ENCODE assay signal across 14 cellular contexts in the genomic region with DNA sequence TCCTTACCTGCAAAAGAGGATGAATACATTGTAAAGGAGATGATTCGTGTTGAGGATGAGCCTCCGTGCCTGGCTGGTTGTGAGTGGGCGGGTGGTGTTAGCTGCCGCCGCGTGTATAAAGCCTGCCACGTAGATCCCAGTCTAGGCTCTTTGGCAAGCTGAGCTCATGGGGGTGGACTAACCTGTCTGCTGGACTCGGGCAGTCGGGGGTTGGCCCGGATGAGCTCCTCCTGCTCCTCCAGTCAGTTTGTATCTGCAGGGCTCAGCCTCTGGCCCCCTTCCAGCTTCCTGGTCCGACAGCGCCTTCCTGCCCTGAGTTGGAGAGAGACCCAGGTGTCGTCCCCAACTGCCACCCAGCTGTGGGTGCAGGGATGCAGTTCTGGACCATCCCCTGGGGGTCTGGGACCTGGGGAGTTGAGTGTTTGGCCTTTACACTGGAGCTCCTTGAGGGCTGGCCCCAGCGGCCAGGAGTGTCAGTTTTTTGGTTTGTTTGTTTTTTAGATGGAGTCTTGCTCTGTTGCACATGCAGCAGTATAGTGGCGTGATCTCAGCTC. TPM values are rescaled to one million over a fixed set of nuclear protein-coding genes. Genes with fewer than 3 reads are reported as not detected.
DNase-seq lines count a peak whose midpoint lies in the region; ATAC-seq, FAIRE-seq and TF ChIP-seq lines count a peak whose summit lies in the region.
"Had no signal": no experiment of that assay in that cellular context is flagged by ENCODE, and none has a peak within 500 bp of the region (broad histone marks: within the 10 kb centered on the region; RNA-seq: fewer than 3 reads in every experiment).

No MANE protein-coding gene starts in this region.

- no peaks in the 10 kb centered on the region for H3K9me2 ChIP-seq in GM23248 (ENCODE audit: insufficient read depth)

- TF ChIP-seq CTCF in right lobe of liver (IDR thresholded peaks at IDR 0.05): no peak

- H4K20me1 ChIP-seq in GM23248 (ENCODE audit: insufficient read depth): no peaks in the 10 kb centered on the region

- no peaks in the 10 kb centered on the region for H3F3A ChIP-seq in GM23248 (ENCODE audit: insufficient read depth)

- H3K27ac ChIP-seq in right lobe of liver: peak overlapping the region in 1 of 3 donors; percentile 24
- H3K27ac ChIP-seq in GM23248: no peak overlapping the region
- H3K27ac ChIP-seq: esophagus muscularis mucosa, SJCRH30 had no signal

- H3K9me3 ChIP-seq in right lobe of liver: no peaks in the 10 kb centered on the region
- no peaks in the 10 kb centered on the region for H3K9me3 ChIP-seq in GM23248 (ENCODE audit: low read depth)
- H3K9me3 ChIP-seq: esophagus muscularis mucosa, SJCRH30 had no signal

- peaks cover 44% of the 10 kb centered on the region for H3K4me1 Mint-ChIP-seq in activated naive CD8-positive, alpha-beta T cell (ENCODE audit: low read depth)
- H3K4me1 Mint-ChIP-seq in activated naive CD8-positive, alpha-beta T cell treated with anti-CD3 and anti-CD28 coated beads for 36 hours: peaks cover 23% of the 10 kb centered on the region

- peaks cover 0 to 50% (median 11%) of the 10 kb centered on the region in 4 donors for H3K4me1 ChIP-seq in right lobe of liver
- 0 out of 2 replicates have a peak, but pooled peaks cover 6% of the 10 kb centered on the region for H3K4me1 ChIP-seq in GM23248 (ENCODE audit: insufficient read depth)

- H3K79me2 ChIP-seq in GM23248 (ENCODE audit: insufficient read depth): no peaks in the 10 kb centered on the region; the same call in 1 of the 2 replicates

- no peaks in the 10 kb centered on the region for H3K9me3 Mint-ChIP-seq in activated naive CD8-positive, alpha-beta T cell (ENCODE audit: low read depth)
- no peaks in the 10 kb centered on the region for H3K9me3 Mint-ChIP-seq in activated naive CD8-positive, alpha-beta T cell treated with anti-CD3 and anti-CD28 coated beads for 36 hours
- no peaks in the 10 kb centered on the region for H3K9me3 Mint-ChIP-seq in activated naive CD4-positive, alpha-beta T cell treated with anti-CD3 and anti-CD28 coated beads, Interleukin-2, amount 50 U/mL, for 72 hours

- in situ Hi-C loops in GM23248 (cut with MboI): no loop called here

- TF ChIP-seq POLR2A in right lobe of liver (IDR thresholded peaks at IDR 0.05): no peak

- H3K4me3 Mint-ChIP-seq in activated naive CD8-positive, alpha-beta T cell: no peak overlapping the region
- H3K4me3 Mint-ChIP-seq in activated naive CD8-positive, alpha-beta T cell treated with anti-CD3 and anti-CD28 coated beads for 36 hours: no peak overlapping the region

- peak overlapping the region; percentile 31 for H3K27ac Mint-ChIP-seq in activated naive CD8-positive, alpha-beta T cell
- no peak overlapping the region for H3K27ac Mint-ChIP-seq in activated naive CD8-positive, alpha-beta T cell treated with anti-CD3 and anti-CD28 coated beads for 36 hours
- H3K27ac Mint-ChIP-seq in activated naive CD4-positive, alpha-beta T cell treated with anti-CD3 and anti-CD28 coated beads, Interleukin-2, amount 50 U/mL, for 72 hours: peak overlapping the region; percentile 12 to 31

- WGBS in right lobe of liver (ENCODE audit: insufficient coverage, low coverage, low lambda C conversion rate, missing lambda C conversion rate): 30% methylated on average over 10 of the region's 15 CpGs
- 83 to 87% methylated on average over 14 to 15 of the region's 15 CpGs for WGBS in GM23248 (ENCODE audit: low coverage in 1 of 2, low lambda C conversion rate in 2 of 2, missing lambda C conversion rate in 2 of 2), 2 experiments

- H3K4me3 ChIP-seq in right lobe of liver: no peak overlapping the region
- no peak overlapping the region for H3K4me3 ChIP-seq in GM23248
- H3K4me3 ChIP-seq: esophagus muscularis mucosa, lung, SJCRH30 had no signal

- ATAC-seq in activated naive CD4-positive, alpha-beta T cell treated with anti-CD3 and anti-CD28 coated beads, Interleukin-2, amount 50 U/mL, for 72 hours: peak in 1 of 2 donors; percentile 38
- ATAC-seq in right lobe of liver: peak; percentile 50 to 78 (median 58)
- ATAC-seq in HG03571 (IDR thresholded peaks at IDR 0.05; ENCODE audit: unreplicated experiment): no peak

- H3K27me3 ChIP-seq in right lobe of liver (no peaks in the 10 kb centered on the region), GM23248 (replicated peaks; ENCODE audit: insufficient read depth) (no peaks in the 10 kb centered on the region)
- H3K27me3 ChIP-seq: esophagus muscularis mucosa, SJCRH30 had no signal

- no peak overlapping the region for H3K9ac ChIP-seq in GM23248

- no peak overlapping the region for H3K4me2 ChIP-seq in GM23248 (ENCODE audit: unreplicated experiment)

- no peak for FAIRE-seq in GM19239 (lab: Jason Lieb, UNC)

- no peaks in the 10 kb centered on the region for H3K27me3 Mint-ChIP-seq in activated naive CD8-positive, alpha-beta T cell
- no peaks in the 10 kb centered on the region for H3K27me3 Mint-ChIP-seq in activated naive CD8-positive, alpha-beta T cell treated with anti-CD3 and anti-CD28 coated beads for 36 hours

- intact Hi-C loops in right lobe of liver (cut with DNase I): loop anchor here in 1 of 2 donors (10.0 kb wide), 1 partner anchor 45 kb away; no protein-coding TSS in a partner anchor

- H3K36me3 ChIP-seq in right lobe of liver (peaks cover 0 to 5% (median 0%) of the 10 kb centered on the region in 4 donors), GM23248 (ENCODE audit: low read depth) (no peaks in the 10 kb centered on the region)

- no peak overlapping the region for H2AFZ ChIP-seq in GM23248

- H3K36me3 Mint-ChIP-seq in activated naive CD8-positive, alpha-beta T cell: peaks cover 2% of the 10 kb centered on the region
- H3K36me3 Mint-ChIP-seq in activated naive CD8-positive, alpha-beta T cell treated with anti-CD3 and anti-CD28 coated beads for 36 hours: peaks cover 13% of the 10 kb centered on the region
- peaks cover 0 to 13% of the 10 kb centered on the region in 2 donors for H3K36me3 Mint-ChIP-seq in activated naive CD4-positive, alpha-beta T cell treated with anti-CD3 and anti-CD28 coated beads, Interleukin-2, amount 50 U/mL, for 72 hours

- DNase-seq in activated naive CD8-positive, alpha-beta T cell treated with anti-CD3 and anti-CD28 coated beads for 36 hours: no peak
- no peak for DNase-seq in activated naive CD4-positive, alpha-beta T cell treated with anti-CD3 and anti-CD28 coated beads, Interleukin-2, amount 50 U/mL, for 72 hours (ENCODE audit: low spot score in 2 of 2)
- DNase-seq in right lobe of liver (peak; percentile 84 to 92 (median 86)), ureter (ENCODE audit: low spot score) (peak; percentile 79), GM23248 (no peak), GM19239 (ENCODE audit: insufficient read length, low spot score) (no peak)
- DNase-seq: activated effector memory CD4-positive, alpha-beta T cell treated with anti-CD3 and anti-CD28 coated beads, Interleukin-2, amount 50 U/mL, for 16 hours; SJCRH30 had no signal

RNA-seq across cellular contexts. Expression of gene TECR, which starts 20.9 kb away (rescaled TPM):
- total RNA-seq in activated naive CD8-positive, alpha-beta T cell treated with anti-CD3 and anti-CD28 coated beads for 36 hours: 10 to 100 TPM; 86.1 to 88.7 TPM
- total RNA-seq in activated naive CD4-positive, alpha-beta T cell treated with anti-CD3 and anti-CD28 coated beads, Interleukin-2, amount 50 U/mL, for 72 hours: 100 to 1,000 TPM; 116 to 118 TPM
- total RNA-seq in right lobe of liver (10 to 100 TPM; 37.9 to 99.0 (median 77.0) TPM), ureter (104 TPM)
- total RNA-seq in GM23248 (2014; rRNA removed; shearing (Covaris generic)): 38.8 and 40.1 TPM in 2 replicates
- 129 and 132 TPM in 2 replicates for polyA plus RNA-seq in GM23248 (2016; fragmentation: Nextera tagmentation; extraction: Ambion mirVana)

RNA-seq across cellular contexts. Expression of gene NDUFB7, which starts 21.6 kb away (rescaled TPM):
- total RNA-seq in activated naive CD8-positive, alpha-beta T cell treated with anti-CD3 and anti-CD28 coated beads for 36 hours: 100 to 1,000 TPM; 128 to 129 TPM
- 100 to 1,000 TPM; 111 to 129 TPM for total RNA-seq in activated naive CD4-positive, alpha-beta T cell treated with anti-CD3 and anti-CD28 coated beads, Interleukin-2, amount 50 U/mL, for 72 hours
- total RNA-seq in right lobe of liver: 100 to 1,000 TPM in 4 of 6 experiments, 10 to 100 TPM in 2; 81.7 to 275 (median 112) TPM
- total RNA-seq in ureter: 169 TPM
- 186 and 244 TPM in 2 replicates for total RNA-seq in GM23248 (2014; rRNA removed; shearing (Covaris generic))
- polyA plus RNA-seq in GM23248 (2016; fragmentation: Nextera tagmentation; extraction: Ambion mirVana): 316 and 336 TPM in 2 replicates

RNA-seq across cellular contexts. Expression of gene DNAJB1, which starts 32.1 kb away (rescaled TPM):
- total RNA-seq in activated naive CD8-positive, alpha-beta T cell treated with anti-CD3 and anti-CD28 coated beads for 36 hours: 10 to 100 TPM; 45.0 to 45.7 TPM
- 100 to 1,000 TPM in 1 of 2 donors, 10 to 100 TPM in 1; 59.5 to 124 TPM for total RNA-seq in activated naive CD4-positive, alpha-beta T cell treated with anti-CD3 and anti-CD28 coated beads, Interleukin-2, amount 50 U/mL, for 72 hours
- total RNA-seq in right lobe of liver (10 to 100 TPM; 35.7 to 76.8 (median 52.1) TPM), ureter (81.6 TPM)
- 82.5 and 101 TPM in 2 replicates for total RNA-seq in GM23248 (2014; rRNA removed; shearing (Covaris generic))
- polyA plus RNA-seq in GM23248 (2016; fragmentation: Nextera tagmentation; extraction: Ambion mirVana): 124 and 127 TPM in 2 replicates

RNA-seq across cellular contexts. Expression of gene CLEC17A, which starts 32.6 kb away (rescaled TPM):
- under 1 TPM; 0.64 to 0.84 TPM for total RNA-seq in activated naive CD8-positive, alpha-beta T cell treated with anti-CD3 and anti-CD28 coated beads for 36 hours
- total RNA-seq in activated naive CD4-positive, alpha-beta T cell treated with anti-CD3 and anti-CD28 coated beads, Interleukin-2, amount 50 U/mL, for 72 hours: under 1 TPM; 0.16 to 0.43 TPM
- total RNA-seq in right lobe of liver (not detected), ureter (0.26 TPM)
- total RNA-seq in GM23248 (2014; rRNA removed; shearing (Covaris generic)): not detected in 2 replicates
- polyA plus RNA-seq in GM23248 (2016; fragmentation: Nextera tagmentation; extraction: Ambion mirVana): not detected in 2 replicates
- total RNA-seq: esophagus muscularis mucosa, LHCN-M2 had no signal
- polyA plus RNA-seq: BJ had no signal

RNA-seq across cellular contexts. Expression of gene GIPC1, which starts 54.4 kb away (rescaled TPM):
- total RNA-seq in activated naive CD8-positive, alpha-beta T cell treated with anti-CD3 and anti-CD28 coated beads for 36 hours: 10 to 100 TPM; 22.5 to 24.8 TPM
- 10 to 100 TPM; 24.8 to 33.3 TPM for total RNA-seq in activated naive CD4-positive, alpha-beta T cell treated with anti-CD3 and anti-CD28 coated beads, Interleukin-2, amount 50 U/mL, for 72 hours
- 10 to 100 TPM; 25.2 to 63.5 (median 29.8) TPM for total RNA-seq in right lobe of liver
- total RNA-seq in ureter: 141 TPM
- total RNA-seq in GM23248 (2014; rRNA removed; shearing (Covaris generic)): 143 and 173 TPM in 2 replicates
- 106 and 112 TPM in 2 replicates for polyA plus RNA-seq in GM23248 (2016; fragmentation: Nextera tagmentation; extraction: Ambion mirVana)

Comparison
In these comparisons a context has a peak if more than half of its experiments do, and no peak if none do; other contexts are left out.
1. DNase-seq: peak in right lobe of liver (3 of 3) and ureter (single experiment); none in activated naive CD8-positive, alpha-beta T cell treated with anti-CD3 and anti-CD28 coated beads for 36 hours (single experiment), activated naive CD4-positive, alpha-beta T cell treated with anti-CD3 and anti-CD28 coated beads, Interleukin-2, amount 50 U/mL, for 72 hours (0 of 2), GM23248 (single experiment) and GM19239 (single experiment).